ENCODE assay signal across 8 cellular contexts in the genomic region with DNA sequence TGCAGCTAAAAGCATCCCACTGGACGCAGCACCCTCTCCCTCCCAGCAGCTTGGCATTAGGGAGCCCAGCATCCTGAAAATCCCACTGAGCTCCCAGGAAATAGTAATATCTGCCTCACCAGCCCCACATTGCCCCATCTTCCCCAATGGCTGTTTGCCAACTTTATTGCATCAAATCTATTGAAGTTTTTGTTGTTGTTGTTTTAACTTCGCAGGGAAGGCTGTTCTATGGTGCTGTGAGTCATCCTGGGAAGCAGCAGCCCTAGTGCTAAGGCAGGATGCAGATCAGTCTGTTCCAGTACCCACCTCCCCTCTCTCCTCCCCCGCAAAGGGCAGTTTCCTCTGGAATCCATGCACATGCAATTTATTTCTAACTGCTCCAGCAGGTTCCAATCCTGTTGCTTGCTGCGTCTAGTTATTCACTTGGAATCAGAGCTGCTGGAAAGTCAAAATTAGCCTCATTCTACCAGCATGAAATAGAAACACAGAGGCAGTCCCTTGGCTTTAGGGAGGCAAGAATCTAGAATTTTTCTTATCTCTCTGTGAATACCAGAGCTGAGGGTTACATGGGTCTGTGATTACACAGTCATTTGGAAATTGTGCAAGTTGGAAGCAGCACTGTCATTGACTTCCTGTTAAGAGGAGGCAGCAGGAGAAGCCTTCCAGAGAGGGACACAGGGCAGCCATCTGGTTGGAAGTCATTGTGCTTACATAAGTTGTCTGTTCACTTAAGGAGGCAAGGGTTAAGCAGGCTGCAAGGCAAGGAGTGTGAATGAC.
DNase-seq lines count a peak whose midpoint lies in the region; ATAC-seq and TF ChIP-seq lines count a peak whose summit lies in the region.

No MANE protein-coding gene starts in this region.

- CTCF ChIA-PET in HEK293 (lab: Yijun Ruan, JAX), result interaction anchor here (0.6 to 0.7 kb wide), 3 partner anchors 13 to 266 kb away, joined by 3 read pairs; no protein-coding TSS in a partner anchor

- no peak for TF ChIP-seq CTCF in HEK293 (tag by site-specific recombination; IDR thresholded peaks at IDR 0.05)
- TF ChIP-seq CTCF in heart left ventricle (IDR thresholded peaks at IDR 0.05), result no peak
- TF ChIP-seq CTCF in gastrocnemius medialis (IDR thresholded peaks at IDR 0.05 in 4 of 5, conservative IDR thresholded peaks at IDR 0.05 in 1 of 5), result no peak
- TF ChIP-seq CTCF in stomach (IDR thresholded peaks at IDR 0.05), result no peak

- POLR2A ChIA-PET in HEK293 (lab: Yijun Ruan, JAX), result interaction anchor here (0.7 kb wide), 1 partner anchor 313 kb away, joined by 3 read pairs; no protein-coding TSS in a partner anchor

- DNase-seq in SW480 (ENCODE audit: low spot score) (peak; percentile 72), heart left ventricle (peak in 4 of 5 donors; percentile 19 to 44 (median 28)), gastrocnemius medialis (peak; percentile 7 to 21), stomach (no peak), ureter (ENCODE audit: low spot score) (no peak)
- no peak for DNase-seq in NK-92 treated with Interleukin-12 subunit alpha and Interleukin-12 subunit beta, amount 100 ng/mL, for 24 hours (lab: John Stamatoyannopoulos, UW)

- peaks cover 12% of the 10 kb centered on the region for H3K4me1 ChIP-seq in HEK293 (ENCODE audit: control insufficient read depth, insufficient read depth, low read length)
- peaks cover 0 to 35% (median 15%) of the 10 kb centered on the region in 12 donors for H3K4me1 ChIP-seq in heart left ventricle
- H3K4me1 ChIP-seq in gastrocnemius medialis, result peaks cover 0 to 12% of the 10 kb centered on the region in 2 donors
- H3K4me1 ChIP-seq in stomach, result peaks cover 12 to 29% (median 17%) of the 10 kb centered on the region in 4 donors

- H3K9me3 ChIP-seq in HEK293 (ENCODE audit: control insufficient read depth, insufficient read depth, low read depth, low read length) (no peaks in the 10 kb centered on the region), heart left ventricle (peaks cover 0 to 2% (median 0%) of the 10 kb centered on the region in 12 donors), gastrocnemius medialis (no peaks in the 10 kb centered on the region), stomach (no peaks in the 10 kb centered on the region)

- in situ Hi-C loops in gastrocnemius medialis (cut with MboI; ENCODE audit: low sequenced_read_pairs in 4 of 4), result no loop called here

- no peak for TF ChIP-seq POLR2A in heart left ventricle (IDR thresholded peaks at IDR 0.05)
- TF ChIP-seq POLR2A in gastrocnemius medialis (IDR thresholded peaks at IDR 0.05), result no peak
- no peak for TF ChIP-seq POLR2A in stomach (IDR thresholded peaks at IDR 0.05)

- no peak for TF ChIP-seq EP300 in stomach (IDR thresholded peaks at IDR 0.05)

- H3K4me3 ChIP-seq in HEK293 (ENCODE audit: low read depth, low read length) (no peak overlapping the region), heart left ventricle (no peak overlapping the region), gastrocnemius medialis (no peak overlapping the region), stomach (no peak overlapping the region)

- intact Hi-C loops in heart left ventricle (cut with DNase I), result no loop called here
- intact Hi-C loops in gastrocnemius medialis (cut with DNase I; ENCODE audit: low total_unique reads), result no loop called here
- intact Hi-C loops in stomach (cut with DNase I; ENCODE audit: low total_unique reads), result no loop called here

- ATAC-seq in heart left ventricle (peak; percentile 83 to 91 (median 90)), gastrocnemius medialis (peak in 1 of 2 donors; percentile 48), HG02610 (IDR thresholded peaks at IDR 0.05; ENCODE audit: unreplicated experiment) (no peak)

- H3K36me3 ChIP-seq in HEK293 (ENCODE audit: control insufficient read depth in 2 of 2, insufficient read depth in 1 of 2, low read length in 2 of 2), result no peaks in the 10 kb centered on the region
- no peaks in the 10 kb centered on the region for H3K36me3 ChIP-seq in heart left ventricle
- no peaks in the 10 kb centered on the region for H3K36me3 ChIP-seq in gastrocnemius medialis
- no peaks in the 10 kb centered on the region for H3K36me3 ChIP-seq in stomach

- no peaks in the 10 kb centered on the region for H3K27me3 ChIP-seq in heart left ventricle
- H3K27me3 ChIP-seq in gastrocnemius medialis, result no peaks in the 10 kb centered on the region
- H3K27me3 ChIP-seq in stomach, result no peaks in the 10 kb centered on the region

- 17 to 24% (median 23%) methylated on average over 4 of the region's 4 CpGs for WGBS in heart left ventricle, 4 donors
- WGBS in stomach, 5 donors, result 40 to 56% (median 43%) methylated on average over 4 of the region's 4 CpGs

- H3K27ac ChIP-seq in HEK293 (ENCODE audit: extremely low read depth, low read depth, low read length) (no peak overlapping the region), heart left ventricle (peak overlapping the region in 9 of 12 donors; percentile 13 to 71 (median 52)), gastrocnemius medialis (no peak overlapping the region), stomach (peak overlapping the region in 1 of 5 donors; percentile 22)

TF ChIP-seq in HEK293, 187 proteins besides CTCF, POLR2A, EP300 and RAD21 (continues in another document):
- TF ChIP-seq GLIS1 (tag by site-specific recombination; IDR thresholded peaks at IDR 0.05), result peak; percentile 84
- no peak for TF ChIP-seq REPIN1 (tag by site-specific recombination; IDR thresholded peaks at IDR 0.05; ENCODE audit: low read depth)
- TF ChIP-seq, protein P1, sequence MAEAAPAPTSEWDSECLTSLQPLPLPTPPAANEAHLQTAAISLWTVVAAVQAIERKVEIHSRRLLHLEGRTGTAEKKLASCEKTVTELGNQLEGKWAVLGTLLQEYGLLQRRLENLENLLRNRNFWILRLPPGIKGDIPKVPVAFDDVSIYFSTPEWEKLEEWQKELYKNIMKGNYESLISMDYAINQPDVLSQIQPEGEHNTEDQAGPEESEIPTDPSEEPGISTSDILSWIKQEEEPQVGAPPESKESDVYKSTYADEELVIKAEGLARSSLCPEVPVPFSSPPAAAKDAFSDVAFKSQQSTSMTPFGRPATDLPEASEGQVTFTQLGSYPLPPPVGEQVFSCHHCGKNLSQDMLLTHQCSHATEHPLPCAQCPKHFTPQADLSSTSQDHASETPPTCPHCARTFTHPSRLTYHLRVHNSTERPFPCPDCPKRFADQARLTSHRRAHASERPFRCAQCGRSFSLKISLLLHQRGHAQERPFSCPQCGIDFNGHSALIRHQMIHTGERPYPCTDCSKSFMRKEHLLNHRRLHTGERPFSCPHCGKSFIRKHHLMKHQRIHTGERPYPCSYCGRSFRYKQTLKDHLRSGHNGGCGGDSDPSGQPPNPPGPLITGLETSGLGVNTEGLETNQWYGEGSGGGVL (tag by site-specific recombination; IDR thresholded peaks at IDR 0.05), result peak; percentile 79
- TF ChIP-seq, protein P2, sequence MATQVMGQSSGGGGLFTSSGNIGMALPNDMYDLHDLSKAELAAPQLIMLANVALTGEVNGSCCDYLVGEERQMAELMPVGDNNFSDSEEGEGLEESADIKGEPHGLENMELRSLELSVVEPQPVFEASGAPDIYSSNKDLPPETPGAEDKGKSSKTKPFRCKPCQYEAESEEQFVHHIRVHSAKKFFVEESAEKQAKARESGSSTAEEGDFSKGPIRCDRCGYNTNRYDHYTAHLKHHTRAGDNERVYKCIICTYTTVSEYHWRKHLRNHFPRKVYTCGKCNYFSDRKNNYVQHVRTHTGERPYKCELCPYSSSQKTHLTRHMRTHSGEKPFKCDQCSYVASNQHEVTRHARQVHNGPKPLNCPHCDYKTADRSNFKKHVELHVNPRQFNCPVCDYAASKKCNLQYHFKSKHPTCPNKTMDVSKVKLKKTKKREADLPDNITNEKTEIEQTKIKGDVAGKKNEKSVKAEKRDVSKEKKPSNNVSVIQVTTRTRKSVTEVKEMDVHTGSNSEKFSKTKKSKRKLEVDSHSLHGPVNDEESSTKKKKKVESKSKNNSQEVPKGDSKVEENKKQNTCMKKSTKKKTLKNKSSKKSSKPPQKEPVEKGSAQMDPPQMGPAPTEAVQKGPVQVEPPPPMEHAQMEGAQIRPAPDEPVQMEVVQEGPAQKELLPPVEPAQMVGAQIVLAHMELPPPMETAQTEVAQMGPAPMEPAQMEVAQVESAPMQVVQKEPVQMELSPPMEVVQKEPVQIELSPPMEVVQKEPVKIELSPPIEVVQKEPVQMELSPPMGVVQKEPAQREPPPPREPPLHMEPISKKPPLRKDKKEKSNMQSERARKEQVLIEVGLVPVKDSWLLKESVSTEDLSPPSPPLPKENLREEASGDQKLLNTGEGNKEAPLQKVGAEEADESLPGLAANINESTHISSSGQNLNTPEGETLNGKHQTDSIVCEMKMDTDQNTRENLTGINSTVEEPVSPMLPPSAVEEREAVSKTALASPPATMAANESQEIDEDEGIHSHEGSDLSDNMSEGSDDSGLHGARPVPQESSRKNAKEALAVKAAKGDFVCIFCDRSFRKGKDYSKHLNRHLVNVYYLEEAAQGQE (tag by site-specific recombination; IDR thresholded peaks at IDR 0.05), result no peak
- TF ChIP-seq, protein P3, sequence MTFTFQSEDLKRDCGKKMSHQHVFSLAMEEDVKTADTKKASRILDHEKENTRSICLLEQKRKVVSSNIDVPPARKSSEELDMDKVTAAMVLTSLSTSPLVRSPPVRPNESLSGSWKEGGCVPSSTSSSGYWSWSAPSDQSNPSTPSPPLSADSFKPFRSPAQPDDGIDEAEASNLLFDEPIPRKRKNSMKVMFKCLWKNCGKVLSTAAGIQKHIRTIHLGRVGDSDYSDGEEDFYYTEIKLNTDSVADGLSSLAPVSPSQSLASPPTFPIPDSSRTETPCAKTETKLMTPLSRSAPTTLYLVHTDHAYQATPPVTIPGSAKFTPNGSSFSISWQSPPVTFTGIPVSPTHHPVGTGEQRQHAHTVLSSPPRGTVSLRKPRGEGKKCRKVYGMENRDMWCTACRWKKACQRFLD (tag by site-specific recombination; IDR thresholded peaks at IDR 0.05), result no peak
- TF ChIP-seq IKZF3 (tag by site-specific recombination; IDR thresholded peaks at IDR 0.05), result no peak
- TF ChIP-seq ZNF146 (tag by site-specific recombination; IDR thresholded peaks at IDR 0.05), result no peak
- peak; percentile 75 for TF ChIP-seq ZBTB17 (tag by site-specific recombination; IDR thresholded peaks at IDR 0.05)
- no peak for TF ChIP-seq ZNF248 (tag by site-specific recombination; IDR thresholded peaks at IDR 0.05)
- peak; percentile 44; the same call in 1 of the 2 replicates for TF ChIP-seq ZNF660 (tag by site-specific recombination; IDR thresholded peaks at IDR 0.05)

Comparison
In these comparisons a context has a peak if more than half of its experiments do, and no peak if none do; other contexts are left out.
1. H3K27ac ChIP-seq: peak in heart left ventricle (9 of 12); none in HEK293 (single experiment) and gastrocnemius medialis (0 of 4).
2. DNase-seq: peak in SW480 (single experiment), heart left ventricle (4 of 5) and gastrocnemius medialis (2 of 2); none in stomach (single experiment), ureter (single experiment) and NK-92 treated with Interleukin-12 subunit alpha and Interleukin-12 subunit beta, amount 100 ng/mL, for 24 hours (single experiment).